ENCODE assay signal across 19 cellular contexts in genomic region chr19:51891193-51891747, GRCh38. TPM values are rescaled to one million over a fixed set of nuclear protein-coding genes. Genes with fewer than 3 reads are reported as not detected.
DNase-seq lines count a peak whose midpoint lies in the region; ATAC-seq and TF ChIP-seq lines count a peak whose summit lies in the region.
"Had no signal": no experiment of that assay in that cellular context is flagged by ENCODE, and none has a peak within 500 bp of the region (broad histone marks: within the 10 kb centered on the region; RNA-seq: fewer than 3 reads in every experiment).

No MANE protein-coding gene starts in this region.

- POLR2A ChIA-PET in CD8-positive, alpha-beta memory T cell (lab: Charles Lee): no interaction called here

- H3K4me1 Mint-ChIP-seq in CD8-positive, alpha-beta memory T cell: peaks cover 0 to 17% (median 7%) of the 10 kb centered on the region in 3 donors
- no peaks in the 10 kb centered on the region for H3K4me1 Mint-ChIP-seq in central memory CD8-positive, alpha-beta T cell

- TF ChIP-seq CTCF in gastrocnemius medialis (IDR thresholded peaks at IDR 0.05 in 4 of 5, conservative IDR thresholded peaks at IDR 0.05 in 1 of 5) (no peak), heart left ventricle (IDR thresholded peaks at IDR 0.05) (no peak)

- intact Hi-C loops in gastrocnemius medialis (cut with DNase I; ENCODE audit: low total_unique reads): no loop called here
- intact Hi-C loops in heart left ventricle (cut with DNase I): no loop called here

- no peaks in the 10 kb centered on the region for H3K4me1 ChIP-seq in CD8-positive, alpha-beta memory T cell (ENCODE audit: insufficient read depth, low read length)
- H3K4me1 ChIP-seq in HUES48 (ENCODE audit: control insufficient read depth, insufficient read depth, low read length): peaks cover 8% of the 10 kb centered on the region; the same call in 1 of the 2 replicates
- peaks cover 0 to 7% of the 10 kb centered on the region in 2 donors for H3K4me1 ChIP-seq in muscle layer of duodenum (ENCODE audit: control insufficient read depth in 1 of 2, insufficient read depth in 2 of 2, low read length in 2 of 2)
- peaks cover 4 to 9% of the 10 kb centered on the region in 2 donors for H3K4me1 ChIP-seq in gastrocnemius medialis
- H3K4me1 ChIP-seq in heart left ventricle: peaks cover 0 to 13% (median 7%) of the 10 kb centered on the region in 12 donors
- H3K4me1 ChIP-seq: breast epithelium had no signal

- H3K27ac Mint-ChIP-seq in CD8-positive, alpha-beta memory T cell: no peak overlapping the region
- peak overlapping the region; percentile 13 for H3K27ac Mint-ChIP-seq in central memory CD8-positive, alpha-beta T cell (ENCODE audit: low read depth)
- H3K27ac Mint-ChIP-seq: activated T-helper 2 cell treated with anti-CD3 and anti-CD28 coated beads, Interferon-gamma antibody, Interleukin-2, Interleukin-4, amounts not matched to agents 10 μg/mL and 5 μg/mL and 100 μg/mL, durations not matched to agents 14 hours and 24 hours and 36 hours; stimulated activated effector memory CD8-positive, alpha-beta T cell treated with anti-CD3 and anti-CD28 coated beads, Interleukin-12 subunit alpha, Interleukin-12 subunit beta, amount 100 ng/mL, for 72 hours had no signal

- peaks cover 50 to 92% (median 89%) of the 10 kb centered on the region in 3 donors for H3K36me3 Mint-ChIP-seq in CD8-positive, alpha-beta memory T cell
- peaks cover 54% of the 10 kb centered on the region for H3K36me3 Mint-ChIP-seq in central memory CD8-positive, alpha-beta T cell (ENCODE audit: insufficient read depth)

- no peak for DNase-seq in CD8-positive, alpha-beta memory T cell
- DNase-seq in central memory CD8-positive, alpha-beta T cell (ENCODE audit: low spot score in 2 of 2): no peak
- DNase-seq in gastrocnemius medialis (no peak), NOMO-1 treated with DMSO at 0.1 percent for 48 hours (lab: John Stamatoyannopoulos, UW; ENCODE audit: unreplicated experiment) (no peak), heart left ventricle (no peak)
- DNase-seq: COR-L47, MM.1S, mucosa of descending colon, NCI-H1694, NCI-H82, Peyer's patch, right cardiac atrium had no signal

- H3K27ac ChIP-seq in CD8-positive, alpha-beta memory T cell (ENCODE audit: low read depth, low read length): no peak overlapping the region
- no peak overlapping the region for H3K27ac ChIP-seq in HUES48 (ENCODE audit: low read depth, low read length)
- no peak overlapping the region for H3K27ac ChIP-seq in muscle layer of duodenum (ENCODE audit: low read length)
- H3K27ac ChIP-seq in gastrocnemius medialis: no peak overlapping the region
- no peak overlapping the region for H3K27ac ChIP-seq in heart left ventricle
- H3K27ac ChIP-seq: breast epithelium, Peyer's patch, SK-N-MC had no signal

- no peak overlapping the region for H3K4me3 Mint-ChIP-seq in CD8-positive, alpha-beta memory T cell
- H3K4me3 Mint-ChIP-seq in central memory CD8-positive, alpha-beta T cell: peak overlapping the region; percentile 16
- H3K4me3 Mint-ChIP-seq: stimulated activated effector memory CD8-positive, alpha-beta T cell treated with anti-CD3 and anti-CD28 coated beads, Interleukin-12 subunit alpha, Interleukin-12 subunit beta, amount 100 ng/mL, for 72 hours had no signal

- peak overlapping the region; percentile 45 for H3K4me3 ChIP-seq in CD8-positive, alpha-beta memory T cell (ENCODE audit: low read length)
- peak overlapping the region; percentile 32; the same call in 1 of the 2 replicates for H3K4me3 ChIP-seq in HUES48 (ENCODE audit: low read depth, low read length)
- H3K4me3 ChIP-seq in muscle layer of duodenum (ENCODE audit: low read depth in 1 of 2, low read length in 2 of 2): peak overlapping the region; percentile 1 to 58
- peak overlapping the region in 1 of 4 donors; percentile 15 for H3K4me3 ChIP-seq in gastrocnemius medialis
- H3K4me3 ChIP-seq in heart left ventricle: no peak overlapping the region
- H3K4me3 ChIP-seq: mucosa of descending colon, Peyer's patch, SK-N-MC had no signal

- in situ Hi-C loops in gastrocnemius medialis (cut with MboI; ENCODE audit: low sequenced_read_pairs in 4 of 4): no loop called here

- H3K36me3 ChIP-seq in CD8-positive, alpha-beta memory T cell (ENCODE audit: insufficient read depth, low read length): peaks cover 57% of the 10 kb centered on the region
- peaks cover 82% of the 10 kb centered on the region for H3K36me3 ChIP-seq in HUES48 (ENCODE audit: control insufficient read depth, insufficient read depth, low read length)
- peaks cover 48 to 78% of the 10 kb centered on the region in 2 donors for H3K36me3 ChIP-seq in muscle layer of duodenum (ENCODE audit: control insufficient read depth in 1 of 2, insufficient read depth in 2 of 2, low read length in 2 of 2)
- H3K36me3 ChIP-seq in gastrocnemius medialis: peaks cover 45 to 74% of the 10 kb centered on the region in 2 donors
- peaks cover 15 to 74% (median 65%) of the 10 kb centered on the region in 9 donors for H3K36me3 ChIP-seq in heart left ventricle

- peaks cover 55 to 98% (median 97%) of the 10 kb centered on the region in 5 donors for H3K9me3 Mint-ChIP-seq in CD8-positive, alpha-beta memory T cell
- H3K9me3 Mint-ChIP-seq in central memory CD8-positive, alpha-beta T cell: peaks cover 48% of the 10 kb centered on the region

- H3K9ac ChIP-seq in HUES48 (ENCODE audit: low read depth, low read length): no peak overlapping the region

- TF ChIP-seq POLR2A in gastrocnemius medialis (IDR thresholded peaks at IDR 0.05) (no peak), heart left ventricle (IDR thresholded peaks at IDR 0.05) (no peak)

- ATAC-seq in central memory CD8-positive, alpha-beta T cell (replicated peaks; ENCODE audit: extremely low read depth, poor library complexity, severe bottlenecking): no peak
- ATAC-seq in gastrocnemius medialis (no peak), heart left ventricle (no peak)
- ATAC-seq: left lobe of liver; mucosa of descending colon; right cardiac atrium; stimulated activated effector memory CD8-positive, alpha-beta T cell treated with anti-CD3 and anti-CD28 coated beads, Interleukin-12 subunit alpha, Interleukin-12 subunit beta, amount 100 ng/mL, for 72 hours had no signal

- 97 to 99% (median 97%) methylated on average over 10 of the region's 10 CpGs for WGBS in heart left ventricle, 4 donors

- no peaks in the 10 kb centered on the region for H3K27me3 Mint-ChIP-seq in CD8-positive, alpha-beta memory T cell
- no peaks in the 10 kb centered on the region for H3K27me3 Mint-ChIP-seq in central memory CD8-positive, alpha-beta T cell

- no peaks in the 10 kb centered on the region for H3K27me3 ChIP-seq in CD8-positive, alpha-beta memory T cell (ENCODE audit: insufficient read depth, low read length, poor library complexity, severe bottlenecking)
- H3K27me3 ChIP-seq in HUES48 (ENCODE audit: control insufficient read depth, insufficient read depth, low read length): no peaks in the 10 kb centered on the region
- no peaks in the 10 kb centered on the region for H3K27me3 ChIP-seq in muscle layer of duodenum (ENCODE audit: low read depth, low read length)
- H3K27me3 ChIP-seq in gastrocnemius medialis: no peaks in the 10 kb centered on the region
- no peaks in the 10 kb centered on the region for H3K27me3 ChIP-seq in heart left ventricle
- H3K27me3 ChIP-seq: breast epithelium, Peyer's patch had no signal

- CTCF ChIA-PET in CD8-positive, alpha-beta memory T cell (lab: Charles Lee): no interaction called here

- peaks cover 82% of the 10 kb centered on the region for H3K9me3 ChIP-seq in CD8-positive, alpha-beta memory T cell (ENCODE audit: low read length)
- H3K9me3 ChIP-seq in HUES48 (ENCODE audit: control insufficient read depth, insufficient read depth, low read length) (peaks cover 77% of the 10 kb centered on the region), muscle layer of duodenum (ENCODE audit: control insufficient read depth in 1 of 2, low read length in 2 of 2) (peaks cover 68 to 71% of the 10 kb centered on the region in 2 donors), gastrocnemius medialis (peaks cover 12 to 50% (median 31%) of the 10 kb centered on the region in 3 donors), heart left ventricle (peaks cover 0 to 95% (median 54%) of the 10 kb centered on the region in 12 donors)

RNA-seq across cellular contexts. Expression of gene ZNF577, which starts 3.5 kb away (rescaled TPM):
- total RNA-seq in CD8-positive, alpha-beta memory T cell: 1 to 10 TPM; 4.6 to 4.8 TPM
- polyA plus RNA-seq in CD8-positive, alpha-beta memory T cell: 5.2 TPM
- 1 to 10 TPM; 2.0 to 8.4 (median 4.5) TPM for total RNA-seq in gastrocnemius medialis
- 10 to 100 TPM in 1 of 9 donors, 1 to 10 TPM in 8; 6.2 to 12.8 (median 7.7) TPM for total RNA-seq in heart left ventricle
- 1 to 10 TPM; 8.3 to 9.2 TPM for polyA plus RNA-seq in heart left ventricle

RNA-seq across cellular contexts. Expression of gene ZNF649, which starts 13.5 kb away (rescaled TPM):
- total RNA-seq in CD8-positive, alpha-beta memory T cell: 10 to 100 TPM; 12.3 to 13.5 TPM
- 7.2 TPM for polyA plus RNA-seq in CD8-positive, alpha-beta memory T cell
- total RNA-seq in gastrocnemius medialis (1 to 10 TPM; 2.6 to 4.7 (median 4.1) TPM), heart left ventricle (10 to 100 TPM in 1 of 9 donors, 1 to 10 TPM in 8; 4.6 to 11.9 (median 8.6) TPM)
- polyA plus RNA-seq in heart left ventricle: 1 to 10 TPM; 2.7 to 7.1 TPM

RNA-seq across cellular contexts. Expression of gene ZNF613, which starts 36.0 kb away (rescaled TPM):
- total RNA-seq in CD8-positive, alpha-beta memory T cell: 1 to 10 TPM; 3.5 to 4.6 TPM
- 3.5 TPM for polyA plus RNA-seq in CD8-positive, alpha-beta memory T cell
- total RNA-seq in gastrocnemius medialis (1 to 10 TPM; 1.3 to 9.4 (median 3.8) TPM), heart left ventricle (1 to 10 TPM; 3.1 to 6.8 (median 4.3) TPM)
- polyA plus RNA-seq in heart left ventricle: 1 to 10 TPM; 2.4 to 5.7 TPM

Comparison
In these comparisons a context has a peak if more than half of its experiments do, and no peak if none do; other contexts are left out.
1. H3K4me3 ChIP-seq: peak in CD8-positive, alpha-beta memory T cell (single experiment), HUES48 (single experiment) and muscle layer of duodenum (2 of 2); none in heart left ventricle (0 of 12).